25 cellular contexts compared by ENCODE assay signal in genomic region chr3:133418361-133418760, GRCh38. TPM values are rescaled to one million over a fixed set of nuclear protein-coding genes. Genes with fewer than 3 reads are reported as not detected.
DNase-seq lines count a peak whose midpoint lies in the region; ATAC-seq and TF ChIP-seq lines count a peak whose summit lies in the region.
"Had no signal": no experiment of that assay in that cellular context is flagged by ENCODE, and none has a peak within 500 bp of the region (broad histone marks: within the 10 kb centered on the region; RNA-seq: fewer than 3 reads in every experiment).

No MANE protein-coding gene starts in this region.

- H3K9ac ChIP-seq in IMR-90 (ENCODE audit: low read depth, low read length) (no peak overlapping the region), neural progenitor cell (no peak overlapping the region), MM.1S (ENCODE audit: low read length) (no peak overlapping the region)
- H3K9ac ChIP-seq: BLaER1 treated with 17β-estradiol and CSF1 and Interleukin-3, amounts not matched to agents 10 nM and 100 nM had no signal

- peak overlapping the region; percentile 65 for H2AK9ac ChIP-seq in IMR-90 (replicated peaks; ENCODE audit: low read depth, low read length, poor library complexity)

- H3K9me3 ChIP-seq in IMR-90 (ENCODE audit: control insufficient read depth, insufficient read depth, low read length) (no peaks in the 10 kb centered on the region), neural progenitor cell (ENCODE audit: low read depth) (no peaks in the 10 kb centered on the region), uterus (no peaks in the 10 kb centered on the region), MM.1S (replicated peaks; ENCODE audit: insufficient read depth, low read length) (no peaks in the 10 kb centered on the region)
- H3K9me3 ChIP-seq: A549; BE2C; BLaER1 treated with 17β-estradiol and CSF1 and Interleukin-3, amounts not matched to agents 10 nM and 100 nM; HAP-1 had no signal

- intact Hi-C loops in IMR-90 (cut with micrococcal nuclease), result no loop called here
- intact Hi-C loops in uterus (cut with DNase I; ENCODE audit: low total_unique reads), result no loop called here

- H3K27me3 Mint-ChIP-seq in endothelial cell (ENCODE audit: unreplicated experiment) (peaks cover 11% of the 10 kb centered on the region), neural progenitor cell (ENCODE audit: insufficient read depth, low read depth) (peaks cover 9% of the 10 kb centered on the region)

- no peak overlapping the region for H4K8ac ChIP-seq in IMR-90 (ENCODE audit: low read depth in 2 of 2, low read length in 2 of 2)

- no peak overlapping the region for H2BK5ac ChIP-seq in IMR-90 (ENCODE audit: low read depth, low read length, poor library complexity, severe bottlenecking)

- H3K14ac ChIP-seq in IMR-90 (replicated peaks; ENCODE audit: low read depth, low read length), result no peak overlapping the region

- H2BK120ac ChIP-seq in IMR-90 (ENCODE audit: low read depth, low read length), result no peak overlapping the region

- H3K36me3 ChIP-seq in IMR-90 (ENCODE audit: control insufficient read depth, insufficient read depth, low read length) (no peaks in the 10 kb centered on the region), neural progenitor cell (no peaks in the 10 kb centered on the region), uterus (no peaks in the 10 kb centered on the region), MM.1S (replicated peaks; ENCODE audit: insufficient read depth, low read length) (no peaks in the 10 kb centered on the region)
- H3K36me3 ChIP-seq: BE2C; BLaER1 treated with 17β-estradiol and CSF1 and Interleukin-3, amounts not matched to agents 10 nM and 100 nM; HAP-1 had no signal

- no peak for TF ChIP-seq POLR2A in IMR-90 (IDR thresholded peaks at IDR 0.05; ENCODE audit: low read depth, low read length)
- TF ChIP-seq POLR2A in uterus (IDR thresholded peaks at IDR 0.05), result no peak

- no peak overlapping the region for H2AFZ ChIP-seq in IMR-90 (replicated peaks; ENCODE audit: low read length, poor library complexity)
- H2AFZ ChIP-seq in neural progenitor cell (replicated peaks), result no peak overlapping the region
- H2AFZ ChIP-seq in MM.1S (ENCODE audit: low read length), result no peak overlapping the region

- 0 out of 2 replicates have a peak, but pooled peaks cover 2% of the 10 kb centered on the region for H3K27me3 ChIP-seq in IMR-90 (ENCODE audit: control insufficient read depth, insufficient read depth, low read length)
- no peaks in the 10 kb centered on the region for H3K27me3 ChIP-seq in neural progenitor cell
- no peaks in the 10 kb centered on the region for H3K27me3 ChIP-seq in uterus
- no peaks in the 10 kb centered on the region for H3K27me3 ChIP-seq in MM.1S (replicated peaks; ENCODE audit: insufficient read depth, low read length)
- H3K27me3 ChIP-seq: BE2C; BLaER1 treated with 17β-estradiol and CSF1 and Interleukin-3, amounts not matched to agents 10 nM and 100 nM had no signal

- H4K20me1 ChIP-seq in IMR-90 (ENCODE audit: insufficient read depth, low read length) (no peaks in the 10 kb centered on the region), neural progenitor cell (ENCODE audit: low read depth) (no peaks in the 10 kb centered on the region), MM.1S (ENCODE audit: insufficient read depth, low read length) (no peaks in the 10 kb centered on the region)
- H4K20me1 ChIP-seq: BLaER1 treated with 17β-estradiol and CSF1 and Interleukin-3, amounts not matched to agents 10 nM and 100 nM had no signal

- POLR2A ChIA-PET in IMR-90 (lab: Charles Lee; ENCODE audit: unreplicated experiment), result no interaction called here

- in situ Hi-C loops in IMR-90 (cut with MboI; ENCODE audit: low sequenced_read_pairs), result no loop called here

- H3F3A ChIP-seq in neural progenitor cell (ENCODE audit: low read depth) (peaks cover 4% of the 10 kb centered on the region), MM.1S (ENCODE audit: insufficient read depth, low read length) (no peaks in the 10 kb centered on the region; the same call in 1 of the 2 replicates)

- no peaks in the 10 kb centered on the region for H3K79me1 ChIP-seq in IMR-90 (ENCODE audit: low read depth in 1 of 2, low read length in 2 of 2)

- H4K91ac ChIP-seq in IMR-90 (ENCODE audit: insufficient read depth, low read depth, low read length), result no peak overlapping the region

- H3K27ac Mint-ChIP-seq in endothelial cell (ENCODE audit: unreplicated experiment) (no peak overlapping the region), neural progenitor cell (peak overlapping the region; percentile 84)
- H3K27ac Mint-ChIP-seq: CD14-positive monocyte, HFFc6 had no signal

- H3K4me1 Mint-ChIP-seq in endothelial cell (ENCODE audit: unreplicated experiment) (peaks cover 9% of the 10 kb centered on the region), neural progenitor cell (peaks cover 31% of the 10 kb centered on the region)
- H3K4me1 Mint-ChIP-seq: CD14-positive monocyte had no signal

- H3K18ac ChIP-seq in IMR-90 (ENCODE audit: low read depth, low read length), result no peak overlapping the region

- TF ChIP-seq RAD21 in IMR-90 (IDR thresholded peaks at IDR 0.05; ENCODE audit: low read length), result no peak

- no peak overlapping the region for H2BK20ac ChIP-seq in IMR-90 (ENCODE audit: low read depth, low read length)

- dilution Hi-C loops in IMR-90 (cut with HindIII; ENCODE audit: low sequenced_read_pairs, unreplicated experiment), result no loop called here

- H3K4me2 ChIP-seq in IMR-90 (ENCODE audit: low read depth, low read length) (no peak overlapping the region), neural progenitor cell (no peak overlapping the region), MM.1S (ENCODE audit: low read depth, low read length) (no peak overlapping the region)
- H3K4me2 ChIP-seq: A549; BLaER1 treated with 17β-estradiol and CSF1 and Interleukin-3, amounts not matched to agents 10 nM and 100 nM had no signal

- H3K9me1 ChIP-seq in IMR-90 (ENCODE audit: insufficient read depth, low read length), result no peaks in the 10 kb centered on the region

- H3K27ac ChIP-seq in IMR-90 (ENCODE audit: insufficient read depth, low read length) (no peak overlapping the region), neural progenitor cell (no peak overlapping the region), uterus (no peak overlapping the region), MM.1S (ENCODE audit: low read length) (no peak overlapping the region)
- H3K27ac ChIP-seq: A549; BLaER1 treated with 17β-estradiol and CSF1 and Interleukin-3, amounts not matched to agents 10 nM and 100 nM had no signal

- no peak overlapping the region for H3K4ac ChIP-seq in IMR-90 (ENCODE audit: low read depth, low read length)

- no peak overlapping the region for H2BK15ac ChIP-seq in IMR-90 (ENCODE audit: low read depth, low read length)

- ATAC-seq in IMR-90 (ENCODE audit: low read depth) (no peak), GM21723 (IDR thresholded peaks at IDR 0.05; ENCODE audit: unreplicated experiment) (no peak)
- ATAC-seq: A549 had no signal

- WGBS in IMR-90 (ENCODE audit: extremely low coverage in 2 of 2, insufficient read length in 1 of 2), 2 experiments, result 71% methylated on average over 2 of the region's 7 CpGs; no CpG with 5 or more reads in 1 of the 2 experiments

- H3K4me3 ChIP-seq in IMR-90 (ENCODE audit: insufficient read depth, low read depth, low read length), result no peak overlapping the region
- no peak overlapping the region for H3K4me3 ChIP-seq in neural progenitor cell
- no peak overlapping the region for H3K4me3 ChIP-seq in uterus
- no peak overlapping the region for H3K4me3 ChIP-seq in MM.1S (ENCODE audit: low read length)
- H3K4me3 ChIP-seq: A549; BLaER1 treated with 17β-estradiol and CSF1 and Interleukin-3, amounts not matched to agents 10 nM and 100 nM; HAP-1 had no signal

- H3K4me3 Mint-ChIP-seq in endothelial cell (ENCODE audit: unreplicated experiment) (peak overlapping the region; percentile 29), neural progenitor cell (no peak overlapping the region)
- H3K4me3 Mint-ChIP-seq: CD14-positive monocyte; CD4-positive, alpha-beta memory T cell; HFFc6 had no signal

- H3K36me3 Mint-ChIP-seq in endothelial cell (ENCODE audit: low read depth, unreplicated experiment), result no peaks in the 10 kb centered on the region
- no peaks in the 10 kb centered on the region for H3K36me3 Mint-ChIP-seq in neural progenitor cell
- H3K36me3 Mint-ChIP-seq: CD14-positive monocyte; CD4-positive, alpha-beta memory T cell had no signal

- H3K9me2 ChIP-seq in MM.1S (replicated peaks; ENCODE audit: insufficient read depth, low read length), result no peaks in the 10 kb centered on the region

- H3K4me1 ChIP-seq in IMR-90 (ENCODE audit: control insufficient read depth, insufficient read depth, low read length), result peaks cover under 1% of the 10 kb centered on the region; the same call in 1 of the 2 replicates
- peaks cover 19% of the 10 kb centered on the region for H3K4me1 ChIP-seq in neural progenitor cell
- H3K4me1 ChIP-seq in uterus, result no peaks in the 10 kb centered on the region
- no peaks in the 10 kb centered on the region for H3K4me1 ChIP-seq in MM.1S (ENCODE audit: low read length)
- H3K4me1 ChIP-seq: A549; BLaER1 treated with 17β-estradiol and CSF1 and Interleukin-3, amounts not matched to agents 10 nM and 100 nM; HAP-1 had no signal

- H3K56ac ChIP-seq in IMR-90 (ENCODE audit: extremely low read depth, insufficient read depth, low read length), result no peak overlapping the region

- TF ChIP-seq CTCF in IMR-90 (conservative IDR thresholded peaks at IDR 0.05; ENCODE audit: low read depth, low read length) (no peak), endothelial cell (IDR thresholded peaks at IDR 0.05; ENCODE audit: unreplicated experiment) (no peak), neural progenitor cell (IDR thresholded peaks at IDR 0.05) (no peak), uterus (IDR thresholded peaks at IDR 0.05) (no peak), MM.1S (IDR thresholded peaks at IDR 0.05; ENCODE audit: low read length) (no peak)

- H4K5ac ChIP-seq in IMR-90 (ENCODE audit: low read depth, low read length), result no peak overlapping the region

- no peak overlapping the region for H3K23ac ChIP-seq in IMR-90 (ENCODE audit: low read depth, low read length)

- H3K79me2 ChIP-seq in neural progenitor cell (ENCODE audit: low read depth) (no peaks in the 10 kb centered on the region), MM.1S (ENCODE audit: low read length) (no peaks in the 10 kb centered on the region)

- H3K9me3 Mint-ChIP-seq in endothelial cell (ENCODE audit: unreplicated experiment), result no peaks in the 10 kb centered on the region
- H3K9me3 Mint-ChIP-seq in neural progenitor cell, result no peaks in the 10 kb centered on the region
- H3K9me3 Mint-ChIP-seq: CD14-positive monocyte; CD4-positive, alpha-beta memory T cell; HFFc6 had no signal

- no peak overlapping the region for H2AK5ac ChIP-seq in IMR-90 (ENCODE audit: low read depth, low read length)

- CTCF ChIA-PET in IMR-90 (lab: Yijun Ruan, JAX), result no interaction called here

- no TSS peak for BruUV-seq in IMR-90 (replicated peaks; lab: Mats Ljungman, UMichigan)

- DNase-seq in IMR-90, result no peak
- no peak for DNase-seq in endothelial cell (ENCODE audit: low spot score)
- no peak for DNase-seq in neural progenitor cell (ENCODE audit: low spot score)
- DNase-seq in uterus, result no peak
- DNase-seq in NCI-H82 treated with DMSO at 0.1 percent for 48 hours (lab: John Stamatoyannopoulos, UW; ENCODE audit: unreplicated experiment), result no peak
- no peak for DNase-seq in MM.1S
- DNase-seq: 8988T; ACHN; AML-193; BE2C; Calu3; CD4-positive, alpha-beta memory T cell; COR-L47; DMS53; DMS79 treated with DMSO at 0.1 percent for 48 hours; GF-D8; GOT3; HFFc6 had no signal

RNA-seq across cellular contexts. Expression of gene BFSP2, which starts 18.5 kb away (rescaled TPM):
- total RNA-seq in IMR-90 (2012; rRNA removed), result not detected in 2 replicates
- not detected in 2 replicates for polyA plus RNA-seq in IMR-90 (2012; rRNA removed)
- polyA plus RNA-seq in IMR-90 (2012; cell fraction: cytosol; rRNA removed), result not detected in 2 replicates
- not detected in 2 replicates for polyA plus RNA-seq in IMR-90 (2012; cell fraction: nucleus; rRNA removed; ENCODE audit: low replicate concordance)
- not detected for total RNA-seq in endothelial cell (ENCODE audit: unreplicated experiment)
- total RNA-seq in neural progenitor cell (ENCODE audit: low replicate concordance), result not detected in 2 replicates
- total RNA-seq in uterus, result not detected
- total RNA-seq: Calu3; CD4-positive, alpha-beta memory T cell; Daoy; G401; HFFc6 had no signal
- polyA plus RNA-seq: CD14-positive monocyte had no signal
